ENCODE assay signal across 16 cellular contexts in genomic region chr1:168918860-168919741, GRCh38.
A peak's percentile ranks its signal among the peaks of the same experiment; 100 is the strongest.
DNase-seq lines count a peak whose midpoint lies in the region; FAIRE-seq and TF ChIP-seq lines count a peak whose summit lies in the region.
"Had no signal": no experiment of that assay in that cellular context is flagged by ENCODE, and none has a peak within 500 bp of the region (broad histone marks: within the 10 kb centered on the region; RNA-seq: fewer than 3 reads in every experiment).

No MANE protein-coding gene starts in this region.

- H3K9me3 ChIP-seq in esophagus squamous epithelium = no peaks in the 10 kb centered on the region
- H3K9me3 ChIP-seq: prostate gland had no signal

- H3K4me1 Mint-ChIP-seq in nephron progenitor cell = peaks cover 34% of the 10 kb centered on the region

- FAIRE-seq in H54 (lab: Jason Lieb, UNC) = no peak
- FAIRE-seq: colon, islet of Langerhans had no signal

- H3K9me3 Mint-ChIP-seq in nephron progenitor cell = no peaks in the 10 kb centered on the region
- H3K9me3 Mint-ChIP-seq: activated naive CD8-positive, alpha-beta T cell treated with anti-CD3 and anti-CD28 coated beads, Interleukin-2, amount 50 U/mL, for 24 hours; activated T-cell treated with anti-CD3 and anti-CD28 coated beads, Interleukin-2, amount 50 U/mL, for 24 hours had no signal

- TF ChIP-seq POLR2A in esophagus squamous epithelium (IDR thresholded peaks at IDR 0.05) (no peak), H54 (IDR thresholded peaks at IDR 0.05; ENCODE audit: low read depth, low read length) (no peak)

- H3K36me3 ChIP-seq in H7 (replicated peaks; ENCODE audit: control insufficient read depth, insufficient read depth, low read length) (no peaks in the 10 kb centered on the region), esophagus squamous epithelium (no peaks in the 10 kb centered on the region)
- H3K36me3 ChIP-seq: prostate gland had no signal

- in situ Hi-C loops in SK-MEL-5 (cut with HindIII; ENCODE audit: low pct_unique_long_range_greater_than_20kb, low sequenced_read_pairs) = no loop called here

- H3K4me3 ChIP-seq in H7 (ENCODE audit: insufficient read depth, low read depth, low read length) (no peak overlapping the region), esophagus squamous epithelium (no peak overlapping the region)
- H3K4me3 ChIP-seq: prostate gland had no signal

- TF ChIP-seq CTCF in esophagus squamous epithelium (IDR thresholded peaks at IDR 0.05) (no peak), nephron progenitor cell (IDR thresholded peaks at IDR 0.05) (no peak)

- DNase-seq in H7 (peak; percentile 8), SK-MEL-5 (ENCODE audit: low read depth, low spot score) (peak; percentile 7), esophagus squamous epithelium (lab: John Stamatoyannopoulos, UW) (no peak), nephron progenitor cell (no peak), H54 (ENCODE audit: insufficient read length, low spot score) (no peak), hepatic stellate cell (ENCODE audit: low spot score) (no peak)
- DNase-seq in activated CD8-positive, alpha-beta memory T cell treated with anti-CD3 and anti-CD28 coated beads, Interleukin-2, amount 50 U/mL, for 48 hours = no peak
- DNase-seq in activated CD4-positive, CD25-positive, alpha-beta regulatory T cell (lab: John Stamatoyannopoulos, UW) = no peak
- DNase-seq: activated CD4-positive, alpha-beta T cell treated with anti-CD3 and anti-CD28 coated beads for 1 hour; activated naive CD8-positive, alpha-beta T cell treated with anti-CD3 and anti-CD28 coated beads, Interleukin-2, amount 50 U/mL, for 24 hours; activated T-cell treated with anti-CD3 and anti-CD28 coated beads, Interleukin-2, amount 50 U/mL, for 24 hours; DMS79; NCI-H446 treated with DMSO at 0.1 percent for 48 hours had no signal

- no peaks in the 10 kb centered on the region for H3K36me3 Mint-ChIP-seq in nephron progenitor cell (ENCODE audit: low read depth)

- H3K27ac ChIP-seq in esophagus squamous epithelium = peak overlapping the region; percentile 6 to 65 (median 25)

- whole genome bisulfite sequencing in esophagus squamous epithelium, 2 donors = 46 to 58% methylated on average over 5 of the region's 5 CpGs

- no peaks in the 10 kb centered on the region for H3K27me3 Mint-ChIP-seq in nephron progenitor cell (ENCODE audit: low read depth, poor library complexity)
- H3K27me3 Mint-ChIP-seq: activated naive CD8-positive, alpha-beta T cell treated with anti-CD3 and anti-CD28 coated beads, Interleukin-2, amount 50 U/mL, for 24 hours; activated T-cell treated with anti-CD3 and anti-CD28 coated beads, Interleukin-2, amount 50 U/mL, for 24 hours had no signal

- intact Hi-C loops in esophagus squamous epithelium (cut with DNase I) = no loop called here

- H3K27me3 ChIP-seq in H7 (ENCODE audit: control insufficient read depth, insufficient read depth, low read length) = no peaks in the 10 kb centered on the region
- no peaks in the 10 kb centered on the region for H3K27me3 ChIP-seq in esophagus squamous epithelium

- peaks cover 6 to 41% (median 20%) of the 10 kb centered on the region in 3 donors for H3K4me1 ChIP-seq in esophagus squamous epithelium

- H3K27ac Mint-ChIP-seq in nephron progenitor cell = peak overlapping the region; percentile 36
- H3K27ac Mint-ChIP-seq: activated naive CD8-positive, alpha-beta T cell treated with anti-CD3 and anti-CD28 coated beads, Interleukin-2, amount 50 U/mL, for 24 hours; activated T-cell treated with anti-CD3 and anti-CD28 coated beads, Interleukin-2, amount 50 U/mL, for 24 hours had no signal

- no peak overlapping the region for H3K4me3 Mint-ChIP-seq in nephron progenitor cell
- H3K4me3 Mint-ChIP-seq: activated naive CD8-positive, alpha-beta T cell treated with anti-CD3 and anti-CD28 coated beads, Interleukin-2, amount 50 U/mL, for 24 hours; activated T-cell treated with anti-CD3 and anti-CD28 coated beads, Interleukin-2, amount 50 U/mL, for 24 hours had no signal

Comparison
In these comparisons a context has a peak if more than half of its experiments do, and no peak if none do; other contexts are left out.
1. DNase-seq: peak in H7 (single experiment) and SK-MEL-5 (single experiment); none in esophagus squamous epithelium (single experiment), nephron progenitor cell (single experiment), H54 (single experiment), hepatic stellate cell (single experiment), activated CD8-positive, alpha-beta memory T cell treated with anti-CD3 and anti-CD28 coated beads, Interleukin-2, amount 50 U/mL, for 48 hours (single experiment) and activated CD4-positive, CD25-positive, alpha-beta regulatory T cell (0 of 4).